35 cellular contexts compared by ENCODE assay signal in the genomic region with DNA sequence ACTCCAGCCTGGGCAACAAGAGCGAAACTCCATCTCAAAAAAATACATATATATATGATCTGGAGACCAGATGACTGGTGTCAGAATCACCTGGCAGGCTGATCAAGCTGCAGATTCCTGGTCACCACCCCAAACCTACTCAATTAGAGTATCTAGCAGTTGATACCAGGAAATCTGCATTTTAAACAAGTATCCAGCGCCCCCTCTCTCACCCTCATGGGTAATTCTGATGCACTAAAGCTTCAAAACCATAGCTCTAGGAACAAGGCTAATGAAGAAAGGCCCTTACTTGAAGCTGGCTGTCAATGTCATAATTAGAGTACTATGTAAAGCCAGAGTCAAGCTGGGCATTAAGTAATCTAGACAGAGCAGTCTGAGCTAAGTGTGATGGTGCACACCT. TPM values are rescaled to one million over a fixed set of nuclear protein-coding genes. Genes with fewer than 3 reads are reported as not detected.
DNase-seq lines count a peak whose midpoint lies in the region; ATAC-seq and TF ChIP-seq lines count a peak whose summit lies in the region.
"Had no signal": no experiment of that assay in that cellular context is flagged by ENCODE, and none has a peak within 500 bp of the region (broad histone marks: within the 10 kb centered on the region; RNA-seq: fewer than 3 reads in every experiment).

No MANE protein-coding gene starts in this region.

- H3K9me3 ChIP-seq in A673 (ENCODE audit: low read depth, low read length, poor library complexity, severe bottlenecking) (no peaks in the 10 kb centered on the region), PC-3 (ENCODE audit: low read length) (no peaks in the 10 kb centered on the region)
- H3K9me3 ChIP-seq in CD4-positive, CD25-positive, alpha-beta regulatory T cell (ENCODE audit: control insufficient read depth in 2 of 2, low read length in 2 of 2), result no peaks in the 10 kb centered on the region
- H3K9me3 ChIP-seq: ascending aorta, colonic mucosa, pancreas, right atrium auricular region, thoracic aorta had no signal

- H3K36me3 ChIP-seq in A673 (ENCODE audit: insufficient read depth, low read length, poor library complexity, severe bottlenecking) (peaks cover 21% of the 10 kb centered on the region), PC-3 (ENCODE audit: low read depth, low read length) (peaks cover 9% of the 10 kb centered on the region; the same call in 1 of the 2 replicates)
- peaks cover 38% of the 10 kb centered on the region for H3K36me3 ChIP-seq in CD4-positive, CD25-positive, alpha-beta regulatory T cell (ENCODE audit: control insufficient read depth, insufficient read depth, low read length)

- no peaks in the 10 kb centered on the region for H3K27me3 Mint-ChIP-seq in CD4-positive, CD25-positive, alpha-beta regulatory T cell
- H3K27me3 Mint-ChIP-seq in progenitor cell of endocrine pancreas, result no peaks in the 10 kb centered on the region
- H3K27me3 Mint-ChIP-seq: activated B cell treated with CpG ODN at 0.5 μM for 24 hours; activated CD4-positive, alpha-beta memory T cell treated with anti-CD3 and anti-CD28 coated beads for 36 hours; activated naive CD8-positive, alpha-beta T cell treated with anti-CD3 and anti-CD28 coated beads, Interleukin-2, amount 10 ng/mL, durations not matched to agents 7 days and 5 days; stimulated activated naive CD8-positive, alpha-beta T cell treated with anti-CD3 and anti-CD28 coated beads, Interleukin-15, amount 100 ng/mL, for 72 hours; T-cell had no signal

- H3K4me2 ChIP-seq in PC-3 (ENCODE audit: low read length), result no peak overlapping the region
- H3K4me2 ChIP-seq: KMS-11, smooth muscle cell had no signal

- H3K9ac ChIP-seq in PC-3 (ENCODE audit: low read length), result no peak overlapping the region
- H3K9ac ChIP-seq: KMS-11 had no signal

- H3K27ac ChIP-seq in A673 (ENCODE audit: low read depth, low read length, poor library complexity, severe bottlenecking) (no peak overlapping the region), PC-3 (ENCODE audit: low read length) (no peak overlapping the region)
- H3K27ac ChIP-seq in CD4-positive, CD25-positive, alpha-beta regulatory T cell (ENCODE audit: insufficient read depth, low read length, poor library complexity, severe bottlenecking), result no peak overlapping the region
- H3K27ac ChIP-seq: ascending aorta, colonic mucosa, HL-60, KMS-11, pancreas, right atrium auricular region, thoracic aorta had no signal

- H3F3A ChIP-seq in PC-3 (ENCODE audit: low read length, unreplicated experiment), result no peaks in the 10 kb centered on the region

- no peaks in the 10 kb centered on the region for H4K20me1 ChIP-seq in PC-3 (ENCODE audit: low read length)

- TF ChIP-seq CTCF in A673 (conservative IDR thresholded peaks at IDR 0.05; ENCODE audit: low read depth, low read length) (peak; percentile 28; the same call in 1 of the 2 replicates), PC-3 (conservative IDR thresholded peaks at IDR 0.05; ENCODE audit: low read depth, low read length) (peak; percentile 22; the same call in 1 of the 2 replicates), progenitor cell of endocrine pancreas (IDR thresholded peaks at IDR 0.05; ENCODE audit: unreplicated experiment) (no peak)

- POLR2A ChIA-PET in A673 (lab: Charles Lee; ENCODE audit: low non-redundant PET) (no interaction called here), PC-3 (lab: Charles Lee; ENCODE audit: unreplicated experiment) (interaction anchor here (0.7 kb wide), 1 partner anchor 149 kb away, joined by 4 read pairs; no protein-coding TSS in a partner anchor)

- DNase-seq in A673 (ENCODE audit: low spot score) (no peak), PC-3 (no peak), erythroblast (lab: John Stamatoyannopoulos, UW) (peak; percentile 11 to 33), progenitor cell of endocrine pancreas (ENCODE audit: low spot score, unreplicated experiment) (no peak), NCI-H1105 (lab: John Stamatoyannopoulos, UW) (no peak)
- no peak for DNase-seq in CD4-positive, CD25-positive, alpha-beta regulatory T cell
- no peak for DNase-seq in activated CD4-positive, CD25-positive, alpha-beta regulatory T cell treated with anti-CD3 and anti-CD28 coated beads, Interleukin-2, amount 50 U/mL, for 72 hours
- DNase-seq: activated B cell treated with CpG ODN at 0.5 μM for 24 hours; activated CD4-positive, alpha-beta memory T cell treated with anti-CD3 and anti-CD28 coated beads for 36 hours; activated effector memory CD4-positive, alpha-beta T cell treated with anti-CD3 and anti-CD28 coated beads, Interleukin-2, amount 50 U/mL, for 16 hours; activated naive CD8-positive, alpha-beta T cell treated with anti-CD3 and anti-CD28 coated beads, Interleukin-2, amount 10 ng/mL, durations not matched to agents 7 days and 5 days; C1 segment of cervical spinal cord; Calu3; colonic mucosa; DMS79 treated with DMSO at 0.1 percent for 48 hours; effector CD8-positive, alpha-beta T cell; GF-D8; glutamatergic neuron; left colon; mammary epithelial cell; MV-4-11; NCI-H1694; NCI-H774; pancreas; stimulated activated CD4-positive, alpha-beta T cell treated with anti-CD3 and anti-CD28 coated beads, Interleukin-1b, Interleukin-23, amount 100 ng/mL, for 48 hours; stimulated activated naive CD8-positive, alpha-beta T cell treated with anti-CD3 and anti-CD28 coated beads, Interleukin-15, amount 100 ng/mL, for 72 hours; T-cell had no signal

- H3K36me3 Mint-ChIP-seq in CD4-positive, CD25-positive, alpha-beta regulatory T cell, result peaks cover 30% of the 10 kb centered on the region
- peaks cover 34% of the 10 kb centered on the region for H3K36me3 Mint-ChIP-seq in progenitor cell of endocrine pancreas (ENCODE audit: insufficient read depth)

- H3K4me1 ChIP-seq in A673 (ENCODE audit: insufficient read depth, low read length, poor library complexity, severe bottlenecking) (no peaks in the 10 kb centered on the region), PC-3 (ENCODE audit: insufficient read depth, low read length) (no peaks in the 10 kb centered on the region)
- H3K4me1 ChIP-seq in CD4-positive, CD25-positive, alpha-beta regulatory T cell (ENCODE audit: control insufficient read depth, insufficient read depth, low read length, poor library complexity, severe bottlenecking), result no peaks in the 10 kb centered on the region
- H3K4me1 ChIP-seq: ascending aorta, colonic mucosa, pancreas, right atrium auricular region had no signal

- ATAC-seq in CD4-positive, CD25-positive, alpha-beta regulatory T cell (ENCODE audit: low read depth in 2 of 2), result no peak
- no peak for ATAC-seq in PC-3
- ATAC-seq in GM21786 (IDR thresholded peaks at IDR 0.05; ENCODE audit: unreplicated experiment), result no peak
- ATAC-seq: left colon; pancreas; stimulated activated naive CD8-positive, alpha-beta T cell treated with anti-CD3 and anti-CD28 coated beads, Interleukin-15, amount 100 ng/mL, for 72 hours; T-cell had no signal

- CTCF ChIA-PET in A673 (lab: Charles Lee), result interaction anchor here (0.7 kb wide), 1 partner anchor 148 kb away, joined by 5 read pairs; no protein-coding TSS in a partner anchor
- CTCF ChIA-PET in PC-3 (lab: Charles Lee), result interaction anchor here (0.5 to 0.7 kb wide), 3 partner anchors 97 to 232 kb away, joined by 4 to 5 read pairs (median 4); no protein-coding TSS in a partner anchor

- no peak for TF ChIP-seq POLR2A in erythroblast (IDR thresholded peaks at IDR 0.05; ENCODE audit: low read length)

- intact Hi-C loops in A673 (cut with micrococcal nuclease; ENCODE audit: unreplicated experiment), result no loop called here
- intact Hi-C loops in PC-3 (cut with micrococcal nuclease), result no loop called here

- H3K4me3 ChIP-seq in A673 (ENCODE audit: low read depth, low read length, poor library complexity, severe bottlenecking) (no peak overlapping the region), PC-3 (ENCODE audit: low read length) (no peak overlapping the region)
- no peak overlapping the region for H3K4me3 ChIP-seq in CD4-positive, CD25-positive, alpha-beta regulatory T cell (ENCODE audit: low read depth, low read length)
- H3K4me3 ChIP-seq: ascending aorta, cardiac muscle cell, colonic mucosa, pancreas, right atrium auricular region, smooth muscle cell, thoracic aorta had no signal

- no peaks in the 10 kb centered on the region for H3K9me2 ChIP-seq in PC-3 (replicated peaks; ENCODE audit: low read length)

- no peaks in the 10 kb centered on the region for H3K27me3 ChIP-seq in A673 (replicated peaks; ENCODE audit: insufficient read depth, low read depth, low read length, poor library complexity)
- no peaks in the 10 kb centered on the region for H3K27me3 ChIP-seq in CD4-positive, CD25-positive, alpha-beta regulatory T cell (ENCODE audit: control insufficient read depth, insufficient read depth, low read length)
- H3K27me3 ChIP-seq in PC-3 (ENCODE audit: low read length), result no peaks in the 10 kb centered on the region
- H3K27me3 ChIP-seq: ascending aorta, cardiac muscle cell, colonic mucosa, pancreas, right atrium auricular region had no signal

- H3K27ac Mint-ChIP-seq in CD4-positive, CD25-positive, alpha-beta regulatory T cell, result peak overlapping the region in 2 of 3 donors; percentile 25 to 34
- no peak overlapping the region for H3K27ac Mint-ChIP-seq in progenitor cell of endocrine pancreas
- H3K27ac Mint-ChIP-seq: activated B cell treated with CpG ODN at 0.5 μM for 24 hours; activated CD4-positive, alpha-beta memory T cell treated with anti-CD3 and anti-CD28 coated beads for 36 hours; activated naive CD8-positive, alpha-beta T cell treated with anti-CD3 and anti-CD28 coated beads, Interleukin-2, amount 10 ng/mL, durations not matched to agents 7 days and 5 days; stimulated activated naive CD8-positive, alpha-beta T cell treated with anti-CD3 and anti-CD28 coated beads, Interleukin-15, amount 100 ng/mL, for 72 hours had no signal

- H3K4me1 Mint-ChIP-seq in CD4-positive, CD25-positive, alpha-beta regulatory T cell, result peaks cover 13 to 20% (median 17%) of the 10 kb centered on the region in 4 donors
- no peaks in the 10 kb centered on the region for H3K4me1 Mint-ChIP-seq in progenitor cell of endocrine pancreas (ENCODE audit: low read depth)
- H3K4me1 Mint-ChIP-seq: activated B cell treated with CpG ODN at 0.5 μM for 24 hours had no signal

- no peak overlapping the region for H2AFZ ChIP-seq in PC-3 (ENCODE audit: low read length)

- BruUV-seq in A673 (replicated peaks; lab: Mats Ljungman, UMichigan) (no TSS peak), PC-3 (replicated peaks; lab: Mats Ljungman, UMichigan) (no TSS peak)

- no peak overlapping the region for H3K4me3 Mint-ChIP-seq in CD4-positive, CD25-positive, alpha-beta regulatory T cell
- no peak overlapping the region for H3K4me3 Mint-ChIP-seq in progenitor cell of endocrine pancreas (ENCODE audit: low read depth)
- H3K4me3 Mint-ChIP-seq: activated B cell treated with CpG ODN at 0.5 μM for 24 hours; activated CD4-positive, alpha-beta memory T cell treated with anti-CD3 and anti-CD28 coated beads for 36 hours; activated naive CD8-positive, alpha-beta T cell treated with anti-CD3 and anti-CD28 coated beads, Interleukin-2, amount 10 ng/mL, durations not matched to agents 7 days and 5 days; stimulated activated naive CD8-positive, alpha-beta T cell treated with anti-CD3 and anti-CD28 coated beads, Interleukin-15, amount 100 ng/mL, for 72 hours; T-cell had no signal

- H3K79me2 ChIP-seq in PC-3 (ENCODE audit: low read length), result no peaks in the 10 kb centered on the region

- H3K9me3 Mint-ChIP-seq in CD4-positive, CD25-positive, alpha-beta regulatory T cell, result no peaks in the 10 kb centered on the region
- H3K9me3 Mint-ChIP-seq in progenitor cell of endocrine pancreas (ENCODE audit: low read depth), result no peaks in the 10 kb centered on the region
- H3K9me3 Mint-ChIP-seq: activated B cell treated with CpG ODN at 0.5 μM for 24 hours; activated CD4-positive, alpha-beta memory T cell treated with anti-CD3 and anti-CD28 coated beads for 36 hours; activated naive CD8-positive, alpha-beta T cell treated with anti-CD3 and anti-CD28 coated beads, Interleukin-2, amount 10 ng/mL, durations not matched to agents 7 days and 5 days; stimulated activated naive CD8-positive, alpha-beta T cell treated with anti-CD3 and anti-CD28 coated beads, Interleukin-15, amount 100 ng/mL, for 72 hours; T-cell had no signal

RNA-seq across cellular contexts. Expression of a gene that starts 25.0 kb away (rescaled TPM):
- total RNA-seq in A673 (2021) (343 and 350 TPM in 2 replicates), PC-3 (2014; rRNA removed) (39.2 and 59.7 TPM in 2 replicates), progenitor cell of endocrine pancreas (295 and 305 TPM in 2 replicates)
- 330 TPM for total RNA-seq in CD4-positive, CD25-positive, alpha-beta regulatory T cell
- 100 to 1,000 TPM; 131 to 188 (median 173) TPM for polyA plus RNA-seq in CD4-positive, CD25-positive, alpha-beta regulatory T cell

Comparison
In these comparisons a context has a peak if more than half of its experiments do, and no peak if none do; other contexts are left out.
1. DNase-seq: peak in erythroblast (2 of 2); none in A673 (single experiment), CD4-positive, CD25-positive, alpha-beta regulatory T cell (0 of 3), PC-3 (single experiment), progenitor cell of endocrine pancreas (single experiment), activated CD4-positive, CD25-positive, alpha-beta regulatory T cell treated with anti-CD3 and anti-CD28 coated beads, Interleukin-2, amount 50 U/mL, for 72 hours (single experiment) and NCI-H1105 (single experiment).